In the genomic region with DNA sequence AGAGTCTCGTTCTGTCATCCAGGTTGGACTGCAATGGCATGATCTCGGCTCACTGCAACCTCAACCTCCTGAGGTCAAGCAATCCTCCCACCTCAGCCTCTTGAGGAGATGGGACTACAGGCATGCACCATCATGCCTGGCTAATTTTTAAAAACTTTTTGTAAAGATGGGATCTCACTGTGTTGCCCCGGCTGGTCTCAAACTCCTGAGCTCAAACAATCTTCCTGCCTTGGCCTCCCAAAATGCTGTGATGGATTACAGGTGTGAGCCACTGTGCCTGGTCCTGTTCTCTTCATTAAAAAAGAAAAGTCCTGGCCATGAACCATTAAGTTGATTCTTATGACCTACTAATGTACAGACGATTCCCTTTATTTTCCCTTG, we compare ENCODE assay signal across 16 cellular contexts.
"Had no signal": no experiment of that assay in that cellular context is flagged by ENCODE, and none has a peak within 500 bp of the region (broad histone marks: within the 10 kb centered on the region; RNA-seq: fewer than 3 reads in every experiment).

No MANE protein-coding gene starts in this region.

- H3K27me3 ChIP-seq: brain microvascular endothelial cell, dorsolateral prefrontal cortex, suprapubic skin, transverse colon, uterus had no signal

- H3K4me1 ChIP-seq: suprapubic skin, uterus had no signal

- H3K36me3 ChIP-seq: uterus had no signal

- H3K4me3 Mint-ChIP-seq: nephron; stimulated activated naive CD8-positive, alpha-beta T cell treated with anti-CD3 and anti-CD28 coated beads, Interleukin-15, amount 100 ng/mL, for 72 hours had no signal

- ATAC-seq: activated naive CD4-positive, alpha-beta T cell treated with anti-CD3 and anti-CD28 coated beads, Interleukin-2, amount 50 U/mL, for 72 hours; stimulated activated naive CD8-positive, alpha-beta T cell treated with anti-CD3 and anti-CD28 coated beads, Interleukin-15, amount 100 ng/mL, for 72 hours had no signal

- H3K4me3 ChIP-seq: dorsolateral prefrontal cortex, lung, suprapubic skin, transverse colon, uterus had no signal

- DNase-seq: activated CD4-positive, CD25-positive, alpha-beta regulatory T cell treated with anti-CD3 and anti-CD28 coated beads, Interleukin-2, amount 50 U/mL, for 72 hours; activated T-cell treated with anti-CD3 and anti-CD28 coated beads, Interleukin-2, amount 50 U/mL, for 1 hour; left cardiac atrium; T1000; transverse colon had no signal

- H3K9me3 Mint-ChIP-seq: activated naive CD4-positive, alpha-beta T cell treated with anti-CD3 and anti-CD28 coated beads, Interleukin-2, amount 50 U/mL, for 72 hours; nephron; stimulated activated naive CD8-positive, alpha-beta T cell treated with anti-CD3 and anti-CD28 coated beads, Interleukin-15, amount 100 ng/mL, for 72 hours had no signal

- H3K4me1 Mint-ChIP-seq: nephron had no signal

- H3K27ac Mint-ChIP-seq: nephron, progenitor cell of endocrine pancreas had no signal

- H3K27me3 Mint-ChIP-seq: progenitor cell of endocrine pancreas; stimulated activated naive CD8-positive, alpha-beta T cell treated with anti-CD3 and anti-CD28 coated beads, Interleukin-15, amount 100 ng/mL, for 72 hours had no signal

- H3K27ac ChIP-seq: brain microvascular endothelial cell, epithelial cell of prostate, suprapubic skin, transverse colon, uterus had no signal

- H3K9me3 ChIP-seq: SK-N-SH, suprapubic skin, transverse colon, uterus had no signal
